In genomic region chr14:105301103-105301914, GRCh38 we compare ENCODE assay signal across 8 cellular contexts. TPM values are rescaled to one million over a fixed set of nuclear protein-coding genes. Genes with fewer than 3 reads are reported as not detected.
DNase-seq lines count a peak whose midpoint lies in the region; ATAC-seq and TF ChIP-seq lines count a peak whose summit lies in the region.

No MANE protein-coding gene starts in this region.

- peak in 1 of 2 donors; percentile 74 for TF ChIP-seq EP300 in tibial nerve (IDR thresholded peaks at IDR 0.05)

- H3K36me3 ChIP-seq in trophoblast cell (ENCODE audit: control insufficient read depth in 1 of 2, insufficient read depth in 2 of 2, low read length in 2 of 2): no peaks in the 10 kb centered on the region
- H3K36me3 ChIP-seq in tibial nerve: no peaks in the 10 kb centered on the region

- H3K14ac ChIP-seq in trophoblast cell (ENCODE audit: low read length): peak overlapping the region; percentile 96

- no peak overlapping the region for H3K9ac ChIP-seq in trophoblast cell (ENCODE audit: low read length)

- H3K9me3 ChIP-seq in trophoblast cell (ENCODE audit: insufficient read depth, low read depth, low read length) (peaks cover 4% of the 10 kb centered on the region), tibial nerve (no peaks in the 10 kb centered on the region)

- H3K4me3 ChIP-seq in GM12875 (ENCODE audit: low read depth, low read length) (peak overlapping the region; percentile 98), trophoblast cell (ENCODE audit: low read depth, low read length) (peak overlapping the region; percentile 94), tibial nerve (peak overlapping the region; percentile 42 to 86 (median 84))

- peak overlapping the region; percentile 75 for H3K4ac ChIP-seq in trophoblast cell (ENCODE audit: low read depth, low read length)

- TF ChIP-seq CTCF in GM12875 (IDR thresholded peaks at IDR 0.05; ENCODE audit: borderline replicate concordance, insufficient read depth, low read depth, low read length) (no peak), tibial nerve (IDR thresholded peaks at IDR 0.05) (no peak)

- peaks cover 9% of the 10 kb centered on the region for H3K79me2 ChIP-seq in trophoblast cell (ENCODE audit: control insufficient read depth, insufficient read depth, low read length, poor library complexity)

- no peak overlapping the region for H3K23ac ChIP-seq in trophoblast cell (ENCODE audit: low read length)

- H4K12ac ChIP-seq in trophoblast cell (ENCODE audit: low read depth, low read length): peak overlapping the region; percentile 83

- peak overlapping the region; percentile 86 for H2BK5ac ChIP-seq in trophoblast cell (ENCODE audit: low read depth, low read length, poor library complexity)

- H3K27me3 ChIP-seq in trophoblast cell (ENCODE audit: insufficient read depth, low read length): no peaks in the 10 kb centered on the region
- H3K27me3 ChIP-seq in tibial nerve: no peaks in the 10 kb centered on the region

- ATAC-seq in HG02763 (IDR thresholded peaks at IDR 0.05; ENCODE audit: unreplicated experiment): peak; percentile 61

- H3K79me1 ChIP-seq in trophoblast cell (ENCODE audit: low read length): peaks cover 10% of the 10 kb centered on the region

- H3K27ac ChIP-seq in adipose tissue (ENCODE audit: low read depth, low read length) (peak overlapping the region; percentile 61), trophoblast cell (ENCODE audit: low read depth, low read length) (peak overlapping the region; percentile 91), tibial nerve (peak overlapping the region; percentile 91 to 97 (median 94))

- 5 to 8% (median 8%) methylated on average over 51 to 63 of the region's 65 CpGs for whole genome bisulfite sequencing in adipose tissue, 3 donors
- no CpG with 5 or more reads among the region's 65 CpGs for WGBS in trophoblast cell (ENCODE audit: extremely low coverage, insufficient coverage, insufficient read length)
- WGBS in tibial nerve, 2 donors: 11 to 12% methylated on average over 30 to 45 of the region's 65 CpGs

- no peak overlapping the region for H2AK5ac ChIP-seq in trophoblast cell (ENCODE audit: low read length)

- peak overlapping the region; percentile 93 for H2BK120ac ChIP-seq in trophoblast cell (ENCODE audit: insufficient read depth, low read length, poor library complexity)

- intact Hi-C loops in cardiac septum (cut with DNase I): no loop called here

- peak overlapping the region; percentile 85 for H3K18ac ChIP-seq in trophoblast cell (ENCODE audit: low read length)

- peak overlapping the region; percentile 41 for H2BK12ac ChIP-seq in trophoblast cell (ENCODE audit: low read length)

- H4K91ac ChIP-seq in trophoblast cell (ENCODE audit: low read depth, low read length): peak overlapping the region; percentile 97

- peak in 1 of 2 donors; percentile 55 for TF ChIP-seq POLR2A in tibial nerve (IDR thresholded peaks at IDR 0.05)

- peak overlapping the region; percentile 98 for H4K8ac ChIP-seq in trophoblast cell (ENCODE audit: low read depth, low read length)

- H2AFZ ChIP-seq in trophoblast cell (ENCODE audit: insufficient read depth, low read length, poor library complexity): peak overlapping the region; percentile 96

- DNase-seq in NCI-H1417 treated with DMSO at 0.1 percent for 48 hours (lab: John Stamatoyannopoulos, UW) (peak; percentile 87), SW480 (ENCODE audit: low spot score) (peak; percentile 96), cardiac septum (ENCODE audit: low spot score) (peak; percentile 99), trophoblast cell (peak; percentile 97 to 98), tibial nerve (ENCODE audit: low spot score in 2 of 2) (peak; percentile 98)

- H3K4me2 ChIP-seq in trophoblast cell (ENCODE audit: low read length): peak overlapping the region; percentile 94

- H3K4me1 ChIP-seq in trophoblast cell (ENCODE audit: control insufficient read depth in 1 of 2, insufficient read depth in 2 of 2, low read length in 2 of 2) (peaks cover 0 to 4% of the 10 kb centered on the region in 2 experiments), tibial nerve (peaks cover 0 to 23% (median 16%) of the 10 kb centered on the region in 4 donors)

RNA-seq across cellular contexts. Expression of gene BRF1, which starts 0.5 kb away (rescaled TPM):
- polyA plus RNA-seq in adipose tissue: 10 to 100 TPM; 16.8 to 20.4 (median 17.8) TPM
- total RNA-seq in cardiac septum: 17.7 TPM
- polyA plus RNA-seq in trophoblast cell (2013): 10.2 and 10.6 TPM in 2 replicates
- total RNA-seq in tibial nerve: 100 to 1,000 TPM in 2 of 4 donors, 10 to 100 TPM in 2; 77.6 to 114 (median 99.5) TPM

RNA-seq across cellular contexts. Expression of gene PACS2, which starts 13.2 kb away (rescaled TPM):
- polyA plus RNA-seq in adipose tissue: 10 to 100 TPM; 40.6 to 82.1 (median 56.0) TPM
- 55.1 TPM for total RNA-seq in cardiac septum
- polyA plus RNA-seq in trophoblast cell (2013): 36.7 and 36.9 TPM in 2 replicates
- 100 to 1,000 TPM; 142 to 225 (median 183) TPM for total RNA-seq in tibial nerve

RNA-seq across cellular contexts. Expression of gene BTBD6, which starts 53.0 kb away (rescaled TPM):
- polyA plus RNA-seq in adipose tissue: 100 to 1,000 TPM in 1 of 3 donors, 10 to 100 TPM in 2; 13.5 to 116 (median 65.1) TPM
- total RNA-seq in cardiac septum: 34.9 TPM
- 18.3 and 18.8 TPM in 2 replicates for polyA plus RNA-seq in trophoblast cell (2013)
- total RNA-seq in tibial nerve: 10 to 100 TPM; 53.7 to 61.2 (median 53.9) TPM

Comparison
In these comparisons a context has a peak if more than half of its experiments do, and no peak if none do; other contexts are left out.
1. Peak in every context shown above with its lines: DNase-seq, ATAC-seq, H3K4me3 ChIP-seq and H3K27ac ChIP-seq.